8 cellular contexts compared by ENCODE assay signal in the genomic region with DNA sequence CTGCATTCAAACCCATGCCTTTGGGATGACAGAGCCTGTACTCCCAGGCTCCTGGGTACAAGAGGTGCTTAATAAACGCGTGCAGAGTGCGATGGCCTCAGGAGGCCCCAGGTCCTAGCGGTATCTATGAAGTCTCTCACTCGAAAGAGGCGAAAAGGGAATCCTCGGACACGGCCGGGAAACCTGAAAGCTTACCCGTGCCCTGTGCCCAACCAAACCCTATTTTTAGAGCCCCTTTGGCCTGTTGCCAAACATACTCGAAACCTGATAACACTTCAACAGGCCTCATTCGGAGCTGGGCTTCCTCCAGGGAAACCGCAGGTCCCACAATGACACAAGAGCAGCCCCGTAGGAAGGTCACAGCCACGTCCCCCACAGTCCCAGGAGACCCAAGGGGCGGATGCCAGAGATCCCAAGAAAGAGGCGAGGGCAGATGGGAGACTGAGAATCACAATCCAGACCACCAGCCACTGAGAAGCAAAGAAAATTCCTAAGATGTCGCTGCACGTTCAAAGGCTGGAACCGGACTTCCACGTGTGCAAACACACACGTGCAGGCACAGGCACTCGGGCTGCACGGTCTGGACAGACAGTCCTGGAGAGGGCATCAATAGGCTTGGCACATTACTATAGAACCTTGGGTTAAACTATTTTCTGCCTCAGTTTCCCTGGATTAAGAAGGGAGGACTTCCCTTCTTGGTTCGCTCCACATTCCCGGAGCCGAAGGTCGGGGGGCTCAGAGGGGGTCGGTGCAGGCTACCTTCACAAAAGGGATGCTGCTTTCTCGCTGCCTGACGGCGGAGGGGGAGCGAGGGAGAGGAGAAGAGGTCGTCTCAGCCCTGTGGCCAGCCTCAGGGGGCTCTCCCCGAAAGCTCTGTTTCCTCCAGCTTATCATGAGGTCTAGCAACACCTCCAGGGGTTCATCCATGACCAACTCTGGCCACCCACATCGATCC.
DNase-seq lines count a peak whose midpoint lies in the region; ATAC-seq lines count a peak whose summit lies in the region.

No MANE protein-coding gene starts in this region.

- peak overlapping the region; percentile 57 for H3K27ac Mint-ChIP-seq in stimulated activated naive B cell treated with anti-CD40 and anti-IgM and Interleukin-4, amounts not matched to agents 10 μg/mL and 1 μg/mL and 100 μg/mL, for 72 hours

- DNase-seq in DMS79 treated with DMSO at 0.1 percent for 48 hours (lab: John Stamatoyannopoulos, UW), result peak; percentile 70
- DNase-seq in T-helper 9 cell, result peak; percentile 38
- DNase-seq in fibroblast of peridontal ligament (ENCODE audit: extremely low read depth), result peak; percentile 10
- DNase-seq in stimulated activated naive B cell treated with anti-CD40 and anti-IgM and Interleukin-4, amounts not matched to agents 10 μg/mL and 1 μg/mL and 100 μg/mL, for 72 hours, result peak; percentile 89
- DNase-seq in hypothalamus (lab: John Stamatoyannopoulos, UW), result no peak

- H3K36me3 Mint-ChIP-seq in stimulated activated naive B cell treated with anti-CD40 and anti-IgM and Interleukin-4, amounts not matched to agents 10 μg/mL and 1 μg/mL and 100 μg/mL, for 72 hours, result peaks cover 3 to 9% of the 10 kb centered on the region in 2 donors

- peak overlapping the region; percentile 64 to 71 for H3K4me3 Mint-ChIP-seq in stimulated activated naive B cell treated with anti-CD40 and anti-IgM and Interleukin-4, amounts not matched to agents 10 μg/mL and 1 μg/mL and 100 μg/mL, for 72 hours

- H3K27me3 Mint-ChIP-seq in stimulated activated naive B cell treated with anti-CD40 and anti-IgM and Interleukin-4, amounts not matched to agents 10 μg/mL and 1 μg/mL and 100 μg/mL, for 72 hours, result peaks cover 88 to 96% of the 10 kb centered on the region in 2 donors

- no peaks in the 10 kb centered on the region for H3K9me3 Mint-ChIP-seq in stimulated activated naive B cell treated with anti-CD40 and anti-IgM and Interleukin-4, amounts not matched to agents 10 μg/mL and 1 μg/mL and 100 μg/mL, for 72 hours

- H3K4me1 Mint-ChIP-seq in stimulated activated naive B cell treated with anti-CD40 and anti-IgM and Interleukin-4, amounts not matched to agents 10 μg/mL and 1 μg/mL and 100 μg/mL, for 72 hours, result peaks cover 66 to 85% of the 10 kb centered on the region in 2 donors

- ATAC-seq in HG03432 (IDR thresholded peaks at IDR 0.05; ENCODE audit: unreplicated experiment) (peak; percentile 43), HG02759 (IDR thresholded peaks at IDR 0.05; ENCODE audit: unreplicated experiment) (no peak), GM18517 (IDR thresholded peaks at IDR 0.05; ENCODE audit: unreplicated experiment) (no peak)
- peak; percentile 75 to 85 for ATAC-seq in stimulated activated naive B cell treated with anti-CD40 and anti-IgM and Interleukin-4, amounts not matched to agents 10 μg/mL and 1 μg/mL and 100 μg/mL, for 72 hours (replicated peaks)

Comparison
In these comparisons a context has a peak if more than half of its experiments do, and no peak if none do; other contexts are left out.
1. DNase-seq: peak in DMS79 treated with DMSO at 0.1 percent for 48 hours (single experiment), T-helper 9 cell (single experiment), fibroblast of peridontal ligament (single experiment) and stimulated activated naive B cell treated with anti-CD40 and anti-IgM and Interleukin-4, amounts not matched to agents 10 μg/mL and 1 μg/mL and 100 μg/mL, for 72 hours (single experiment); none in hypothalamus (0 of 51).
2. ATAC-seq: peak in HG03432 (single experiment) and stimulated activated naive B cell treated with anti-CD40 and anti-IgM and Interleukin-4, amounts not matched to agents 10 μg/mL and 1 μg/mL and 100 μg/mL, for 72 hours (2 of 2); none in HG02759 (single experiment) and GM18517 (single experiment).